8 cellular contexts compared by ENCODE assay signal in the genomic region with DNA sequence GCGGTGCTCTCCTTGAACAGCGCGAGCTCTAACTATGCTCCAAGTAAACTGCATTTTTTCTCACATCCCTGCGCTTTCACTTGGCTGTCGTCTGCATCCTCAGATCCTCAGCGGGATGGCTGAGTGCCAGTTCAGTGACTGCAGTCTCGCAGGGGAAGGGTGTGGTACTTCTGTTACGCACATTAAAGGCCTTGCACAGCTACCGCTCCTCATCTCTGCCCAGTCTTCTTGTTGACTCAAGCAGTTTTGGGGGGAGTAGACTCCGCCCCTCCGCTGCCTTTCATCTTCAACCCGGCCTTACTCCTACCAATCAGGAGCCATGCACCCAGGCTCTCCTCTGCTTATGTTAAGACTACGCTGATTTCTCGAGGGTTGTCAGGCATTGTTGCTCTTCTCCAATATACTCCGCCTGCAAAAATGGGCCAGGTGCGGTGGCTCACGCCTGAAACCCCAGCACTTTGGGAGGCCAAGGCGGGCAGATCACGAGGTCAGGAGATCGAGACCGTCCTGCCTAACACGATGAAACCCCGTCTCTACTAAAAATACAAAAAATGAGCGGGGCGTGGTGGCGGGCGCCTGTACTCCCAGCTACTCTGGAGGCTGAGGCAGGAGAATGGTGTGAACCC. TPM values are rescaled to one million over a fixed set of nuclear protein-coding genes. Genes with fewer than 3 reads are reported as not detected.
DNase-seq lines count a peak whose midpoint lies in the region; ATAC-seq and TF ChIP-seq lines count a peak whose summit lies in the region.

No MANE protein-coding gene starts in this region.

- H3K27ac Mint-ChIP-seq in IgD-negative memory B cell = peak overlapping the region; percentile 85 to 90 (median 89)

- H3K27ac ChIP-seq in mammary epithelial cell (ENCODE audit: insufficient read depth, low read depth, low read length) = no peak overlapping the region

- no peak overlapping the region for H3K4me3 ChIP-seq in mammary epithelial cell (replicated peaks in 1 of 3; ENCODE audit: insufficient read depth in 1 of 3, low read depth in 2 of 3, low read length in 3 of 3)

- no peak overlapping the region for H3K4me2 ChIP-seq in mammary epithelial cell (ENCODE audit: insufficient read depth, low read depth, low read length)

- WGBS in mammary epithelial cell (ENCODE audit: low coverage, missing lambda C conversion rate) = 78% methylated on average over 20 of the region's 27 CpGs

- CTCF ChIA-PET in mammary epithelial cell (lab: Charles Lee; ENCODE audit: low non-redundant PET) = no interaction called here

- DNase-seq in activated CD4-positive, CD25-positive, alpha-beta regulatory T cell treated with anti-CD3 and anti-CD28 coated beads, Interleukin-2, amount 50 U/mL, for 16 hours (ENCODE audit: low read depth, low spot score) = peak; percentile 50
- DNase-seq in cerebellar cortex (ENCODE audit: low spot score) = peak; percentile 74
- peak; percentile 93 for DNase-seq in mesenteric fat pad (ENCODE audit: low spot score)
- DNase-seq in stimulated activated CD8-positive, alpha-beta memory T cell treated with anti-CD3 and anti-CD28 coated beads, Interleukin-2, amount 100 ng/mL, for 48 hours (ENCODE audit: low read depth in 2 of 2) = peak; percentile 47 to 61
- no peak for DNase-seq in mammary epithelial cell
- no peak for DNase-seq in ACHN

- H3K9me3 ChIP-seq in mammary epithelial cell (replicated peaks; ENCODE audit: insufficient read depth, low read length) = no peaks in the 10 kb centered on the region

- no peak overlapping the region for H3K9ac ChIP-seq in mammary epithelial cell (ENCODE audit: insufficient read depth, low read length)

- BruUV-seq in mammary epithelial cell (replicated peaks; lab: Mats Ljungman, UMichigan) = no TSS peak

- in situ Hi-C loops in mammary epithelial cell (cut with MboI; ENCODE audit: low sequenced_read_pairs in 2 of 2) = no loop called here
- in situ Hi-C loops in ACHN (cut with HindIII; ENCODE audit: low pct_ligation_motif_present, low pct_unique_long_range_greater_than_20kb, low sequenced_read_pairs) = no loop called here

- H3K4me3 Mint-ChIP-seq in IgD-negative memory B cell = peak overlapping the region in 3 of 4 donors; percentile 13 to 96 (median 43)

- no peak for TF ChIP-seq CTCF in mammary epithelial cell (conservative IDR thresholded peaks at IDR 0.05 in 1 of 2, IDR thresholded peaks at IDR 0.05 in 1 of 2; ENCODE audit: extremely low read depth in 1 of 2, insufficient read depth in 1 of 2, low read depth in 1 of 2, low read length in 2 of 2)

- dilution Hi-C loops in mammary epithelial cell (cut with HindIII; ENCODE audit: low sequenced_read_pairs) = no loop called here

- H4K20me1 ChIP-seq in mammary epithelial cell (ENCODE audit: insufficient read depth, low read length) = no peaks in the 10 kb centered on the region

- ATAC-seq in HG02571 (IDR thresholded peaks at IDR 0.05; ENCODE audit: unreplicated experiment) = no peak

- H3K36me3 Mint-ChIP-seq in IgD-negative memory B cell = peaks cover 3% of the 10 kb centered on the region

- H3K4me1 ChIP-seq in mammary epithelial cell (ENCODE audit: insufficient read depth, low read length) = peaks cover 15% of the 10 kb centered on the region

- H3K79me2 ChIP-seq in mammary epithelial cell (ENCODE audit: insufficient read depth, low read length) = no peaks in the 10 kb centered on the region

- intact Hi-C loops in mammary epithelial cell (cut with micrococcal nuclease) = no loop called here

- H3K4me1 Mint-ChIP-seq in IgD-negative memory B cell = peaks cover 15 to 24% (median 24%) of the 10 kb centered on the region in 3 donors

- no peak overlapping the region for H2AFZ ChIP-seq in mammary epithelial cell (ENCODE audit: low read depth, low read length)

- H3K36me3 ChIP-seq in mammary epithelial cell (ENCODE audit: insufficient read depth, low read length) = peaks cover 17% of the 10 kb centered on the region

- H3K27me3 Mint-ChIP-seq in IgD-negative memory B cell = peaks cover 2% of the 10 kb centered on the region

- H3K9me3 Mint-ChIP-seq in IgD-negative memory B cell = peaks cover 0 to 2% (median 0%) of the 10 kb centered on the region in 3 donors

- no peaks in the 10 kb centered on the region for H3K27me3 ChIP-seq in mammary epithelial cell (ENCODE audit: insufficient read depth, low read length)

RNA-seq across cellular contexts. Expression of gene ATP5PD, which starts 10.0 kb away (rescaled TPM):
- polyA plus RNA-seq in IgD-negative memory B cell = 241 TPM
- total RNA-seq in mesenteric fat pad = 310 TPM
- total RNA-seq in mammary epithelial cell = 100 to 1,000 TPM; 142 to 269 TPM
- 382 TPM for polyA plus RNA-seq in mammary epithelial cell
- 123 TPM for polyA minus RNA-seq in mammary epithelial cell

RNA-seq across cellular contexts. Expression of gene KCTD2, which starts 10.3 kb away (rescaled TPM):
- polyA plus RNA-seq in IgD-negative memory B cell (5.7 TPM), mammary epithelial cell (16.8 TPM)
- total RNA-seq in mesenteric fat pad (34.7 TPM), mammary epithelial cell (10 to 100 TPM; 13.7 to 20.5 TPM)
- 26.4 TPM for polyA minus RNA-seq in mammary epithelial cell

RNA-seq across cellular contexts. Expression of gene MRPL58, which starts 24.3 kb away (rescaled TPM):
- polyA plus RNA-seq in IgD-negative memory B cell (53.9 TPM), mammary epithelial cell (53.1 TPM)
- total RNA-seq in mesenteric fat pad (26.4 TPM), mammary epithelial cell (10 to 100 TPM; 22.2 to 43.2 TPM)
- 15.8 TPM for polyA minus RNA-seq in mammary epithelial cell

RNA-seq across cellular contexts. Expression of gene CDR2L, which starts 49.3 kb away (rescaled TPM):
- not detected for polyA plus RNA-seq in IgD-negative memory B cell
- 29.9 TPM for total RNA-seq in mesenteric fat pad
- 10 to 100 TPM; 38.5 to 45.5 TPM for total RNA-seq in mammary epithelial cell
- polyA plus RNA-seq in mammary epithelial cell = 25.8 TPM
- polyA minus RNA-seq in mammary epithelial cell = 15.7 TPM

RNA-seq across cellular contexts. Expression of gene SLC16A5, which starts 51.0 kb away (rescaled TPM):
- polyA plus RNA-seq in IgD-negative memory B cell (3.0 TPM), mammary epithelial cell (1.6 TPM)
- total RNA-seq in mesenteric fat pad (12.3 TPM), mammary epithelial cell (1 to 10 TPM; 3.5 to 7.1 TPM)
- 1.1 TPM for polyA minus RNA-seq in mammary epithelial cell

Comparison
In these comparisons a context has a peak if more than half of its experiments do, and no peak if none do; other contexts are left out.
1. DNase-seq: peak in activated CD4-positive, CD25-positive, alpha-beta regulatory T cell treated with anti-CD3 and anti-CD28 coated beads, Interleukin-2, amount 50 U/mL, for 16 hours (single experiment), cerebellar cortex (single experiment), mesenteric fat pad (single experiment) and stimulated activated CD8-positive, alpha-beta memory T cell treated with anti-CD3 and anti-CD28 coated beads, Interleukin-2, amount 100 ng/mL, for 48 hours (2 of 2); none in mammary epithelial cell (single experiment) and ACHN (single experiment).